Comparison of ENCODE assay signal across 1 cellular context in genomic region chr6:52595796-52596130, GRCh38.
TF ChIP-seq lines count a peak whose summit lies in the region.

No MANE protein-coding gene starts in this region.

TF ChIP-seq in GM23338, 12 proteins besides CTCF, POLR2A, EP300 and RAD21 (continued from another document):
- TF ChIP-seq ETS1 (IDR thresholded peaks at IDR 0.05) (no peak), JUNB (IDR thresholded peaks at IDR 0.05; ENCODE audit: unreplicated experiment) (no peak), EZH2 (IDR thresholded peaks at IDR 0.05; ENCODE audit: low read depth, unreplicated experiment) (no peak), CREB1 (CRISPR knock-in tag; IDR thresholded peaks at IDR 0.05; ENCODE audit: low read depth) (no peak)
